In the genomic region with DNA sequence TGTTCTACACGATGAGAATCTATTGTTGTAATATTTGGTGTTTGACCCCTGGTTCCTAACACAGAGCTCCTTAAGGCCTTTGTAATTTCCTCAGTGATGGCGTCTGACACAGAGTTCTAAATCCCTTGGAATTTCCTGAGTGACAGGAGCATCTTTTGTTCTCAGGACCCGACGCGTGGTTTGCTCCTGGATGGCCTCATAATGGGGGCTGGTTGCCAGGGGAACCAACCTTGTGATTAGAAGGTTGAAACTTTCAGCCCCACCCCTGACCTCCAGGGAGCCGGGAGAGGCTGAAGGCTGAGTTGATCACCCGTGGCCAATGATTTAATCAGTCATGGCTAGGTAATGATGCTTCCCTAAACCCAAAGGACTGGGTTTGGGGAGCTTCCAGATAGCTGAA, we compare ENCODE assay signal across 1 cellular context.
TF ChIP-seq lines count a peak whose summit lies in the region.

No MANE protein-coding gene starts in this region.

TF ChIP-seq in WTC11, 78 proteins besides CTCF, POLR2A, EP300 and RAD21 (continued from another document):
- TF ChIP-seq PRDM15 (CRISPR knock-in tag; IDR thresholded peaks at IDR 0.05) (no peak), MAX (CRISPR knock-in tag; IDR thresholded peaks at IDR 0.05) (no peak), ZNF281 (CRISPR knock-in tag; IDR thresholded peaks at IDR 0.05) (no peak), IRF2 (CRISPR knock-in tag; IDR thresholded peaks at IDR 0.05; ENCODE audit: borderline replicate concordance, low read depth) (no peak), TEAD1 (CRISPR knock-in tag; IDR thresholded peaks at IDR 0.05) (no peak), OVOL2 (CRISPR knock-in tag; IDR thresholded peaks at IDR 0.05; ENCODE audit: borderline replicate concordance) (no peak), NFE2L1 (CRISPR knock-in tag; IDR thresholded peaks at IDR 0.05) (no peak), CREB1 (CRISPR knock-in tag; IDR thresholded peaks at IDR 0.05) (no peak), EMX1 (CRISPR knock-in tag; IDR thresholded peaks at IDR 0.05) (no peak), FOXJ3 (CRISPR knock-in tag; IDR thresholded peaks at IDR 0.05; ENCODE audit: borderline replicate concordance) (no peak)
- TF ChIP-seq, protein P1, sequence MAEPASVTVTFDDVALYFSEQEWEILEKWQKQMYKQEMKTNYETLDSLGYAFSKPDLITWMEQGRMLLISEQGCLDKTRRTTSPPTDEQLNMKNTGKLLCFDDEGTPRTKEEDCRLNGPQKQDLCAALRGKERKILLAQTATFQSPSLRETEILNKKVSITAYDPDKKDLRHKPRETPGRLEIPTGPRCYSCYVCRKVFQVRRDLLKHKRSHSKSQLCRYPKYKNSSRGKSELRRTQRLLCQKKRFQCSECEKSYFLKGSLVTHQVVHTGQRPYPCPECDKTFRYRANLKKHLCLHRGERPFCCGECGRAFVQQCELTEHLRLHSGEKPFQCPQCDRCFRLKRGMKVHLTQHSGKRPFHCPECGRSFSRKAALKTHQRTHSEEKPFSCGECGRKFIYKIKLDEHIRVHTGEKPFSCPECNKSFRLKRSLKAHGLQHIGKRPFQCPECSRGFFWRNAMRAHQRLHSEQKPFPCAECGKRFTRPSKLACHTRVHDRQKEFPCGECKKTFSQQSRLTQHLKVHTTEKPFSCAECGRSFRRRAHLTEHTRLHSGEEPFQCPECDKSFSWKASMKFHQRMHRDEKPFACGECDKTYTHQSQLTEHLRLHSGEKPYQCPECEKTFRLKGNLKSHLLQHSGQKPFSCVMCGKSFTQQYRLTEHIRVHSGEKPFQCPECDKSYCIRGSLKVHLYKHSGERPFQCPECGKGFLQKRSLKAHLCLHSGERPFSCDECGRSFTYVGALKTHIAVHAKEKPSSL (CRISPR knock-in tag; conservative IDR thresholded peaks at IDR 0.05), result no peak
